Comparison of ENCODE assay signal across 31 cellular contexts in genomic region chr10:8460626-8461025, GRCh38.
"Had no signal": no experiment of that assay in that cellular context is flagged by ENCODE, and none has a peak within 500 bp of the region (broad histone marks: within the 10 kb centered on the region; RNA-seq: fewer than 3 reads in every experiment).

No MANE protein-coding gene starts in this region.

- H3K4me3 ChIP-seq: left lung, lung, mucosa of descending colon, pancreas, prostate gland, skin epidermis, stomach, testis, thyroid gland, transverse colon, upper lobe of left lung, vagina had no signal

- H3K4me1 Mint-ChIP-seq: immature natural killer cell; naive thymus-derived CD4-positive, alpha-beta T cell; stimulated activated naive B cell treated with anti-CD40 and anti-IgM and Interleukin-4, amounts not matched to agents 10 μg/mL and 1 μg/mL and 100 μg/mL, for 72 hours had no signal

- ATAC-seq: left colon; left lung; mucosa of descending colon; naive thymus-derived CD4-positive, alpha-beta T cell; natural killer cell treated with Interleukin-12 subunit alpha and Interleukin-12 subunit beta and Interleukin-15 and Interleukin-18, amount 100 ng/mL, for 72 hours; pancreas; right cardiac atrium; sciatic nerve; stimulated activated naive B cell treated with anti-CD40 and anti-IgM and Interleukin-4, amounts not matched to agents 10 μg/mL and 1 μg/mL and 100 μg/mL, for 72 hours; stimulated activated naive CD8-positive, alpha-beta T cell treated with anti-CD3 and anti-CD28 coated beads, Interleukin-15, Interleukin-2, amounts not matched to agents 100 U/mL and 50 U/mL, for 24 hours had no signal

- H3K4me3 Mint-ChIP-seq: immature natural killer cell; naive thymus-derived CD4-positive, alpha-beta T cell; natural killer cell treated with Interleukin-12 subunit alpha and Interleukin-12 subunit beta and Interleukin-15 and Interleukin-18, amount 100 ng/mL, for 72 hours; stimulated activated naive B cell treated with anti-CD40 and anti-IgM and Interleukin-4, amounts not matched to agents 10 μg/mL and 1 μg/mL and 100 μg/mL, for 72 hours had no signal

- H3K27ac ChIP-seq: left lung, pancreas, prostate gland, skin epidermis, stomach, testis, thyroid gland, transverse colon, upper lobe of left lung, vagina had no signal

- H3K36me3 ChIP-seq: left lung, pancreas, prostate gland, stomach, thyroid gland, transverse colon, upper lobe of left lung, vagina had no signal

- H3K27ac Mint-ChIP-seq: immature natural killer cell; naive thymus-derived CD4-positive, alpha-beta T cell; natural killer cell treated with Interleukin-12 subunit alpha and Interleukin-12 subunit beta and Interleukin-15 and Interleukin-18, amount 100 ng/mL, for 72 hours; stimulated activated naive B cell treated with anti-CD40 and anti-IgM and Interleukin-4, amounts not matched to agents 10 μg/mL and 1 μg/mL and 100 μg/mL, for 72 hours had no signal

- DNase-seq: hypothalamus; immature natural killer cell; kidney; left colon; left lung; mesendoderm; midbrain; mucosa of descending colon; naive thymus-derived CD4-positive, alpha-beta T cell; pancreas; posterior cingulate gyrus; retina; right cardiac atrium; stimulated activated CD4-positive, alpha-beta T cell treated with anti-CD3 and anti-CD28 coated beads, Interleukin-12 subunit alpha, Interleukin-12 subunit beta, amount 100 ng/mL, for 4 hours; stimulated activated CD4-positive, alpha-beta T cell treated with anti-CD3 and anti-CD28 coated beads, Interleukin-15, amount 100 ng/mL, for 24 hours; stimulated activated CD4-positive, alpha-beta T cell treated with anti-CD3 and anti-CD28 coated beads, Interleukin-2, amount 100 ng/mL, for 24 hours; stimulated activated CD4-positive, alpha-beta T cell treated with anti-CD3 and anti-CD28 coated beads, Interleukin-4, amount 100 ng/mL, for 1 hour; stimulated activated naive B cell treated with anti-CD40 and anti-IgM and Interleukin-4, amounts not matched to agents 10 μg/mL and 1 μg/mL and 100 μg/mL, for 72 hours; stimulated activated naive CD8-positive, alpha-beta T cell treated with anti-CD3 and anti-CD28 coated beads, Interleukin-15, Interleukin-2, amounts not matched to agents 100 U/mL and 50 U/mL, for 24 hours; stomach; testis; thyroid gland; transverse colon; upper lobe of left lung had no signal

- H3K4me1 ChIP-seq: left lung, pancreas, prostate gland, stomach, testis, thyroid gland, transverse colon, upper lobe of left lung, vagina had no signal

- H3K9me3 ChIP-seq: pancreas, prostate gland, testis, thyroid gland, transverse colon, vagina had no signal

- H3K27me3 ChIP-seq: left lung, pancreas, stomach, testis, thyroid gland, transverse colon, upper lobe of left lung, vagina had no signal

- H3K36me3 Mint-ChIP-seq: immature natural killer cell; natural killer cell treated with Interleukin-12 subunit alpha and Interleukin-12 subunit beta and Interleukin-15 and Interleukin-18, amount 100 ng/mL, for 72 hours; stimulated activated naive B cell treated with anti-CD40 and anti-IgM and Interleukin-4, amounts not matched to agents 10 μg/mL and 1 μg/mL and 100 μg/mL, for 72 hours had no signal

- H3K9me3 Mint-ChIP-seq: natural killer cell treated with Interleukin-12 subunit alpha and Interleukin-12 subunit beta and Interleukin-15 and Interleukin-18, amount 100 ng/mL, for 72 hours had no signal

- FAIRE-seq: islet of Langerhans, kidney, pancreas had no signal
